ENCODE assay signal across 9 cellular contexts in the genomic region with DNA sequence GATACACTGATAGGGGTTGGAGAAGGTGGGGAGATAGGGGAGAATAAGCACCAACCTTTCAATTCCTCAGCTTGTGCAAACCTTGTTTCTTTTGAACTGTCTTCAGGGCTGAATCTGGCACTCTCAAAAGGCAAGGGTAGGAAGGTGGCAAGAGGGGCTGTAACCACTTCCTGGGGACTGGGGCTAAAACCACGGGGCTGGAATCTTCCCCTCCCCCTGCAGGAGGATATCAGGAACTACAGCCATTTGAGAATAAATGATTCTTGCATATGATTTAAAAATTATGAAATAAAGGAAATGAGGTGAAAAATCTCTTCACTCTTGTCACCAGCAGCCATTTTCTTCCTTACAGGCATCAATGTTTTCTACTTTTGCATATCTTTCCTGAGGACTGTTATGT. TPM values are rescaled to one million over a fixed set of nuclear protein-coding genes. Genes with fewer than 3 reads are reported as not detected.
A peak's percentile ranks its signal among the peaks of the same experiment; 100 is the strongest.
DNase-seq lines count a peak whose midpoint lies in the region; FAIRE-seq and TF ChIP-seq lines count a peak whose summit lies in the region.
"Had no signal": no experiment of that assay in that cellular context is flagged by ENCODE, and none has a peak within 500 bp of the region (broad histone marks: within the 10 kb centered on the region; RNA-seq: fewer than 3 reads in every experiment).

No MANE protein-coding gene starts in this region.

- no peak overlapping the region for H2AFZ ChIP-seq in SU-DHL-6 (ENCODE audit: low read depth, low read length, severe bottlenecking)

- H3K36me3 ChIP-seq in BJ (ENCODE audit: control insufficient read depth, insufficient read depth, low read length) = no peaks in the 10 kb centered on the region
- H3K36me3 ChIP-seq in SU-DHL-6 (ENCODE audit: low read length) = no peaks in the 10 kb centered on the region
- H3K36me3 ChIP-seq in suprapubic skin = no peaks in the 10 kb centered on the region

- FAIRE-seq in RCC 7860 (lab: Jason Lieb, UNC) = no peak

- H3K4me2 ChIP-seq in SU-DHL-6 (ENCODE audit: low read depth, low read length, poor library complexity, severe bottlenecking) = no peak overlapping the region

- H3K4me3 ChIP-seq in BJ (ENCODE audit: low read depth, low read length) (no peak overlapping the region), SU-DHL-6 (ENCODE audit: insufficient read depth, low read length, poor library complexity, severe bottlenecking) (no peak overlapping the region), suprapubic skin (no peak overlapping the region)

- no peaks in the 10 kb centered on the region for H3F3A ChIP-seq in SU-DHL-6 (ENCODE audit: insufficient read depth)

- H3K79me2 ChIP-seq in SU-DHL-6 (ENCODE audit: insufficient read depth, low read length) = no peaks in the 10 kb centered on the region

- no peak for DNase-seq in BJ (ENCODE audit: low read depth)
- DNase-seq in GM19240 (ENCODE audit: insufficient read length, low spot score) = peak; percentile 40
- DNase-seq in germinal center (ENCODE audit: low spot score) = peak; percentile 66
- DNase-seq in suprapubic skin (ENCODE audit: low spot score in 2 of 2) = peak; percentile 13 to 45
- DNase-seq in DMS79 (lab: John Stamatoyannopoulos, UW) = no peak
- DNase-seq in RCC 7860 (ENCODE audit: low spot score) = no peak
- no peak for DNase-seq in NCI-H2029 (lab: John Stamatoyannopoulos, UW)

- H3K9ac ChIP-seq in SU-DHL-6 (ENCODE audit: low read length) = no peak overlapping the region

- 0% methylated on average over 1 of the region's 1 CpG for whole genome bisulfite sequencing in suprapubic skin

- H4K20me1 ChIP-seq in SU-DHL-6 (ENCODE audit: low read depth, low read length) = no peaks in the 10 kb centered on the region

- H3K27me3 ChIP-seq in BJ (ENCODE audit: control insufficient read depth, insufficient read depth, low read length) (no peaks in the 10 kb centered on the region), SU-DHL-6 (ENCODE audit: low read length) (no peaks in the 10 kb centered on the region), suprapubic skin (no peaks in the 10 kb centered on the region)

- no peaks in the 10 kb centered on the region for H3K9me2 ChIP-seq in SU-DHL-6 (replicated peaks; ENCODE audit: insufficient read depth, low read length)

- H3K9me3 ChIP-seq in SU-DHL-6 (ENCODE audit: insufficient read depth, low read length) (no peaks in the 10 kb centered on the region), suprapubic skin (no peaks in the 10 kb centered on the region)

- POLR2A ChIA-PET in BJ (lab: Charles Lee) = no interaction called here

- H3K27ac ChIP-seq in SU-DHL-6 (ENCODE audit: low read depth, low read length) (no peak overlapping the region), suprapubic skin (no peak overlapping the region)
- H3K27ac ChIP-seq: epithelial cell of prostate had no signal

- TF ChIP-seq CTCF in BJ (IDR thresholded peaks at IDR 0.05; ENCODE audit: insufficient read depth, low read depth, low read length) = peak; percentile 69
- TF ChIP-seq CTCF in SU-DHL-6 (IDR thresholded peaks at IDR 0.05; ENCODE audit: insufficient read depth, low read length, poor library complexity, severe bottlenecking) = peak; percentile 46
- TF ChIP-seq CTCF in suprapubic skin (IDR thresholded peaks at IDR 0.05) = peak in 1 of 2 donors; percentile 58

- CTCF ChIA-PET in BJ (lab: Yijun Ruan, JAX) = interaction anchor here (0.8 to 19.1 kb wide), 12 partner anchors 9 to 143 kb away, joined by 3 to 245 read pairs (median 4); a partner anchor contains a TSS

- no peaks in the 10 kb centered on the region for H3K4me1 ChIP-seq in suprapubic skin

- no peak for TF ChIP-seq POLR2A in suprapubic skin (IDR thresholded peaks at IDR 0.05)

- no peak for TF ChIP-seq EP300 in suprapubic skin (IDR thresholded peaks at IDR 0.05)

RNA-seq across cellular contexts. Expression of a gene that starts 50.8 kb away (rescaled TPM):
- 12.5 and 19.5 TPM in 2 replicates for polyA plus RNA-seq in BJ (2011; rRNA removed)
- 18.8 and 22.2 TPM in 2 replicates for polyA minus RNA-seq in BJ (2011; rRNA and poly(A)+ RNA removed)
- total RNA-seq in suprapubic skin = 10 to 100 TPM in 3 of 4 donors, 1 to 10 TPM in 1; 9.7 to 30.3 (median 27.3) TPM

Comparison
In these comparisons a context has a peak if more than half of its experiments do, and no peak if none do; other contexts are left out.
1. DNase-seq: peak in GM19240 (single experiment), germinal center (single experiment) and suprapubic skin (2 of 2); none in BJ (single experiment), DMS79 (single experiment), RCC 7860 (single experiment) and NCI-H2029 (single experiment).